ENCODE assay signal across 1 cellular context in genomic region chr2:239047420-239047819, GRCh38.
TF ChIP-seq lines count a peak whose summit lies in the region.

No MANE protein-coding gene starts in this region.

TF ChIP-seq in HepG2, 621 proteins besides CTCF, POLR2A, EP300 and RAD21:
- peak; percentile 69 for TF ChIP-seq AGO2 (optimal IDR thresholded peaks at IDR 0.05; ENCODE audit: low read depth, low read length)
- 0 out of 2 replicates have a peak, but pooled peaks have one; percentile 10 for TF ChIP-seq ZFP91 (CRISPR knock-in tag; IDR thresholded peaks at IDR 0.05; ENCODE audit: borderline replicate concordance)
- no peak for TF ChIP-seq BRCA1 (CRISPR knock-in tag; IDR thresholded peaks at IDR 0.05)
- TF ChIP-seq ELF3 (CRISPR knock-in tag; IDR thresholded peaks at IDR 0.05): no peak
- 0 out of 2 replicates have a peak, but pooled peaks have one; percentile 24 for TF ChIP-seq TBX2 (CRISPR knock-in tag; IDR thresholded peaks at IDR 0.05; ENCODE audit: borderline replicate concordance)
